In the genomic region with DNA sequence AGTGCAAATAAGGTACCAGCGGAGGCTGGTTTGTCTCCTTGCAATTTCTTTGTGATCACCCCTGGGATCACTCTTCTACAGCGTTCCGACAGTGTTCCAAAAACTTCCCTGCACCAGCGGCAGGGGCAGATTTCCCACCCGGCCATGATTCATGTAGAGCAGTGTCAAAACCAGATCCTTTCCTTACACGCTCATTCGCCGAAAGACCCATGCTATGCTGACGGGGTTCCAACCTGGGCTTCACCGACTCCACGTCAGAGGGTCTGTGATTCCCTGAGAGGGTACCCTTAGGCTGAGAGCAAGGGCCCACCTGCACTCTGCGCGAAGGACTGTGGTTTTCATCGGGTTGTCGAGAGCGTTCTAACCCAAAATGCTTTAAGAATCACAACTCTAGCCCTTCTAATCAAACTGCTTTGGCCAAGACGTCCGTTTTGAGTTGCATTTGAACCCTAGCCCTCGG, we compare ENCODE assay signal across 7 cellular contexts. TPM values are rescaled to one million over a fixed set of nuclear protein-coding genes. Genes with fewer than 3 reads are reported as not detected.
DNase-seq lines count a peak whose midpoint lies in the region; ATAC-seq, FAIRE-seq and TF ChIP-seq lines count a peak whose summit lies in the region.

No MANE protein-coding gene starts in this region.

- H3K4me3 ChIP-seq in HEK293 (ENCODE audit: low read depth, low read length) (peak overlapping the region; percentile 68), kidney (ENCODE audit: low read length in 2 of 2) (peak overlapping the region; percentile 99 to 100)

- no peaks in the 10 kb centered on the region for H3K9me3 ChIP-seq in HEK293 (ENCODE audit: control insufficient read depth, insufficient read depth, low read depth, low read length)
- H3K9me3 ChIP-seq in kidney (ENCODE audit: control insufficient read depth in 1 of 2, low read length in 2 of 2), result no peaks in the 10 kb centered on the region

- peak overlapping the region; percentile 89 for H3K4me3 Mint-ChIP-seq in MCF 10A (ENCODE audit: unreplicated experiment)

- ATAC-seq in GM18508 (IDR thresholded peaks at IDR 0.05; ENCODE audit: insufficient read depth, unreplicated experiment), result peak; percentile 24

- H3K27ac Mint-ChIP-seq in MCF 10A (ENCODE audit: low read depth, unreplicated experiment), result peak overlapping the region; percentile 94

- BruUV-seq in MCF 10A (replicated peaks; lab: Mats Ljungman, UMichigan), result no TSS peak

- FAIRE-seq in kidney (lab: Jason Lieb, UNC), result no peak

- peaks cover 35% of the 10 kb centered on the region for H3K36me3 Mint-ChIP-seq in MCF 10A (ENCODE audit: insufficient read depth, unreplicated experiment)

- intact Hi-C loops in MCF 10A (cut with micrococcal nuclease), result no loop called here
- intact Hi-C loops in kidney (cut with DNase I), result no loop called here

- TF ChIP-seq CTCF in HEK293 (tag by site-specific recombination; IDR thresholded peaks at IDR 0.05) (no peak), MCF 10A (IDR thresholded peaks at IDR 0.05; ENCODE audit: unreplicated experiment) (no peak), kidney (IDR thresholded peaks at IDR 0.05; ENCODE audit: borderline replicate concordance, extremely low read depth, insufficient read depth) (peak; percentile 4)

- POLR2A ChIA-PET in HEK293 (lab: Yijun Ruan, JAX), result interaction anchor here (0.6 to 1.0 kb wide), 4 partner anchors 9 to 972 kb away, joined by 3 to 5 read pairs (median 4); a partner anchor contains a TSS
- POLR2A ChIA-PET in MCF 10A (lab: Yijun Ruan, JAX), result interaction anchor here (0.6 to 1.4 kb wide), 4 partner anchors 8 to 89 kb away, joined by 3 to 4 read pairs (median 4); no protein-coding TSS in a partner anchor

- DNase-seq in NCI-H2227 (lab: John Stamatoyannopoulos, UW; ENCODE audit: unreplicated experiment), result peak; percentile 83
- no peak for DNase-seq in MCF 10A (ENCODE audit: unreplicated experiment)
- DNase-seq in kidney, result peak; percentile 75
- DNase-seq in stimulated activated CD4-positive, alpha-beta T cell treated with anti-CD3 and anti-CD28 coated beads, Interleukin-15, amount 100 ng/mL, for 48 hours (ENCODE audit: low read depth in 2 of 2), result peak; percentile 27 to 30
- DNase-seq in effector CD8-positive, alpha-beta T cell (lab: John Stamatoyannopoulos, UW), result no peak

- H3K9me3 Mint-ChIP-seq in MCF 10A (ENCODE audit: unreplicated experiment), result no peaks in the 10 kb centered on the region

- H3K4me1 ChIP-seq in HEK293 (ENCODE audit: control insufficient read depth, insufficient read depth, low read length), result 0 out of 2 replicates have a peak, but pooled peaks cover 3% of the 10 kb centered on the region
- peaks cover 0 to 2% of the 10 kb centered on the region in 2 donors for H3K4me1 ChIP-seq in kidney (ENCODE audit: control insufficient read depth in 1 of 2, insufficient read depth in 1 of 2, low read depth in 1 of 2, low read length in 2 of 2)

- CTCF ChIA-PET in HEK293 (lab: Yijun Ruan, JAX), result interaction anchor here (0.8 kb wide), 1 partner anchor 483 kb away, joined by 3 read pairs; no protein-coding TSS in a partner anchor
- CTCF ChIA-PET in MCF 10A (lab: Yijun Ruan, JAX), result no interaction called here

- H3K27ac ChIP-seq in HEK293 (ENCODE audit: extremely low read depth, low read depth, low read length) (no peak overlapping the region; the same call in 1 of the 2 replicates), kidney (ENCODE audit: low read depth in 2 of 2, low read length in 2 of 2) (peak overlapping the region in 1 of 2 donors; percentile 9)

- H3K36me3 ChIP-seq in HEK293 (ENCODE audit: control insufficient read depth in 2 of 2, insufficient read depth in 1 of 2, low read length in 2 of 2) (peaks cover 0 to 7% of the 10 kb centered on the region in 2 experiments; a peak in 2 of 3 replicates), kidney (ENCODE audit: control insufficient read depth in 1 of 2, insufficient read depth in 2 of 2, low read length in 2 of 2) (peaks cover 0 to 3% of the 10 kb centered on the region in 2 donors)

- peak overlapping the region; percentile 82 to 96 for H3K9ac ChIP-seq in kidney (ENCODE audit: low read length in 2 of 2)

- H3K27me3 Mint-ChIP-seq in MCF 10A (ENCODE audit: insufficient read depth, unreplicated experiment), result no peaks in the 10 kb centered on the region

- peaks cover 5% of the 10 kb centered on the region for H3K4me1 Mint-ChIP-seq in MCF 10A (ENCODE audit: insufficient read depth, unreplicated experiment)

TF ChIP-seq in HEK293, 187 proteins besides CTCF, POLR2A, EP300 and RAD21:
- no peak for TF ChIP-seq ZNF16 (tag by site-specific recombination; IDR thresholded peaks at IDR 0.05; ENCODE audit: low read depth)
- 0 out of 2 replicates have a peak, but pooled peaks have one; percentile 34 for TF ChIP-seq GLIS1 (tag by site-specific recombination; IDR thresholded peaks at IDR 0.05)
- TF ChIP-seq ZSCAN23 (tag by site-specific recombination; IDR thresholded peaks at IDR 0.05), result no peak
- TF ChIP-seq, protein P1, sequence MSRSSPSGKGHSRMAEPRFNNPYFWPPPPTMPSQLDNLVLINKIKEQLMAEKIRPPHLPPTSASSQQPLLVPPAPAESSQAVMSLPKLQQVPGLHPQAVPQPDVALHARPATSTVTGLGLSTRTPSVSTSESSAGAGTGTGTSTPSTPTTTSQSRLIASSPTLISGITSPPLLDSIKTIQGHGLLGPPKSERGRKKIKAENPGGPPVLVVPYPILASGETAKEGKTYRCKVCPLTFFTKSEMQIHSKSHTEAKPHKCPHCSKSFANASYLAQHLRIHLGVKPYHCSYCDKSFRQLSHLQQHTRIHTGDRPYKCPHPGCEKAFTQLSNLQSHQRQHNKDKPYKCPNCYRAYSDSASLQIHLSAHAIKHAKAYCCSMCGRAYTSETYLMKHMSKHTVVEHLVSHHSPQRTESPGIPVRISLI (tag by site-specific recombination; IDR thresholded peaks at IDR 0.05), result no peak

RNA-seq across cellular contexts. Expression of a gene that starts 0.4 kb away (rescaled TPM):
- total RNA-seq in MCF 10A (2022), result 21.1 and 29.1 TPM in 2 replicates
- 19.7 TPM for total RNA-seq in kidney
- polyA plus RNA-seq in kidney (ENCODE audit: insufficient read depth, low read depth, low replicate concordance), result 8.0 TPM

Comparison
In these comparisons a context has a peak if more than half of its experiments do, and no peak if none do; other contexts are left out.
1. DNase-seq: peak in NCI-H2227 (single experiment), kidney (single experiment) and stimulated activated CD4-positive, alpha-beta T cell treated with anti-CD3 and anti-CD28 coated beads, Interleukin-15, amount 100 ng/mL, for 48 hours (2 of 2); none in MCF 10A (single experiment) and effector CD8-positive, alpha-beta T cell (single experiment).